In genomic region chr2:133296396-133296795, GRCh38 we compare ENCODE assay signal across 23 cellular contexts.
DNase-seq lines count a peak whose midpoint lies in the region; FAIRE-seq and TF ChIP-seq lines count a peak whose summit lies in the region.
"Had no signal": no experiment of that assay in that cellular context is flagged by ENCODE, and none has a peak within 500 bp of the region (broad histone marks: within the 10 kb centered on the region; RNA-seq: fewer than 3 reads in every experiment).

No MANE protein-coding gene starts in this region.

- H3K27me3 ChIP-seq in GM23248 (replicated peaks; ENCODE audit: insufficient read depth) = no peaks in the 10 kb centered on the region
- H3K27me3 ChIP-seq: BLaER1, Peyer's patch had no signal

- no peak overlapping the region for H3K4me3 Mint-ChIP-seq in chondrocyte (ENCODE audit: unreplicated experiment)
- H3K4me3 Mint-ChIP-seq: CD4-positive, CD25-positive, alpha-beta regulatory T cell; H9; HFFc6 had no signal

- no peaks in the 10 kb centered on the region for H3K4me1 ChIP-seq in GM23248 (ENCODE audit: insufficient read depth)
- H3K4me1 ChIP-seq: BLaER1, Peyer's patch had no signal

- H3K4me1 Mint-ChIP-seq in chondrocyte (ENCODE audit: low read depth) = peaks cover 5% of the 10 kb centered on the region
- H3K4me1 Mint-ChIP-seq: CD4-positive, CD25-positive, alpha-beta regulatory T cell; H9 had no signal

- FAIRE-seq in islet of Langerhans (lab: Jason Lieb, UNC) = peak; percentile 69
- FAIRE-seq: D721Med, GM18507, HTR-8/SVneo had no signal

- no peaks in the 10 kb centered on the region for H3K27me3 Mint-ChIP-seq in chondrocyte (ENCODE audit: low read depth)
- H3K27me3 Mint-ChIP-seq: CD4-positive, CD25-positive, alpha-beta regulatory T cell had no signal

- peaks cover 2% of the 10 kb centered on the region for H3K36me3 Mint-ChIP-seq in chondrocyte (ENCODE audit: low read depth)
- H3K36me3 Mint-ChIP-seq: CD4-positive, CD25-positive, alpha-beta regulatory T cell had no signal

- no peak for TF ChIP-seq CTCF in chondrocyte (IDR thresholded peaks at IDR 0.05)

- no peak overlapping the region for H3K4me3 ChIP-seq in GM23248
- H3K4me3 ChIP-seq: BLaER1, Peyer's patch had no signal

- H3K36me3 ChIP-seq in GM23248 (ENCODE audit: low read depth) = no peaks in the 10 kb centered on the region
- H3K36me3 ChIP-seq: BLaER1, Peyer's patch had no signal

- H3K27ac ChIP-seq in GM23248 = no peak overlapping the region
- H3K27ac ChIP-seq: BLaER1, Peyer's patch had no signal

- no peaks in the 10 kb centered on the region for H3F3A ChIP-seq in GM23248 (ENCODE audit: insufficient read depth)

- no peaks in the 10 kb centered on the region for H3K9me3 ChIP-seq in GM23248 (ENCODE audit: low read depth)
- H3K9me3 ChIP-seq: BLaER1, Peyer's patch had no signal

- DNase-seq in GM23248 (peak; percentile 24), amniotic epithelial cell (ENCODE audit: low read depth) (peak; percentile 80), fibroblast of peridontal ligament (ENCODE audit: extremely low read depth) (peak; percentile 29), chondrocyte (ENCODE audit: low spot score) (no peak), T-helper 9 cell (no peak), NCI-H1417 treated with DMSO at 0.1 percent for 48 hours (lab: John Stamatoyannopoulos, UW) (no peak)
- DNase-seq: CD4-positive, CD25-positive, alpha-beta regulatory T cell; H9; HFFc6; KG1; MM.1S; NCI-H1694; NCI-H2029 treated with DMSO at 0.1 percent for 48 hours; NCI-H446 treated with DMSO at 0.1 percent for 48 hours; NCI-H69; OCI-M1; Peyer's patch; SHP77 treated with DMSO at 0.1 percent for 48 hours had no signal

- H3K79me2 ChIP-seq in GM23248 (ENCODE audit: insufficient read depth) = no peaks in the 10 kb centered on the region

- in situ Hi-C loops in GM23248 (cut with MboI) = no loop called here

- no peak overlapping the region for H3K9ac ChIP-seq in GM23248
- H3K9ac ChIP-seq: BLaER1 had no signal

- no peak overlapping the region for H2AFZ ChIP-seq in GM23248

- H3K9me3 Mint-ChIP-seq in chondrocyte (ENCODE audit: low read depth) = no peaks in the 10 kb centered on the region
- H3K9me3 Mint-ChIP-seq: H9, HFFc6 had no signal

- no peak overlapping the region for H3K27ac Mint-ChIP-seq in chondrocyte (ENCODE audit: unreplicated experiment)
- H3K27ac Mint-ChIP-seq: CD4-positive, CD25-positive, alpha-beta regulatory T cell; H9; HFFc6 had no signal

- no peaks in the 10 kb centered on the region for H4K20me1 ChIP-seq in GM23248 (ENCODE audit: insufficient read depth)
- H4K20me1 ChIP-seq: BLaER1 had no signal

- H3K9me2 ChIP-seq in GM23248 (ENCODE audit: insufficient read depth) = no peaks in the 10 kb centered on the region

- no peak overlapping the region for H3K4me2 ChIP-seq in GM23248 (ENCODE audit: unreplicated experiment)
- H3K4me2 ChIP-seq: BLaER1 had no signal

Comparison
In these comparisons a context has a peak if more than half of its experiments do, and no peak if none do; other contexts are left out.
1. DNase-seq: peak in GM23248 (single experiment), amniotic epithelial cell (single experiment) and fibroblast of peridontal ligament (single experiment); none in chondrocyte (single experiment), T-helper 9 cell (single experiment) and NCI-H1417 treated with DMSO at 0.1 percent for 48 hours (single experiment).